Comparison of ENCODE assay signal across 19 cellular contexts in the genomic region with DNA sequence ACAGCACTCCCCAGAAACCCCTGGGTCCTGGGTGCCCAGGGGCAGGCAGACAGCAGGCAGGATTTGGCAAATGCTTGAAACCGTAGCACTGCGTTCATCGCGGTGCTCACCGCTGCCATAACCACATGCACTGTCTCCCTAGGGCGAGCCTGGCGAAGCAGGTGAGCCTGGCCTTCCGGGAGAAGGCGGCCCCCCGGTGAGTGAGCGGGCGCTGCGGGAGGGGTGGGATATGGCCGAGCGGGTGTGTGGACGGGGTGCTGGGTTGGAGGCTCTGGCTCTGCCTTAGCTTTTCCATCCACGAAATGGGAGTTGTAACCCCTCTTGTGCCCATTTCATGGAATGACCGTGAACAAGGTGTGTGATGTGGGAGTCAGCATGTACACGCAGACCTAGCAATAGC.
DNase-seq lines count a peak whose midpoint lies in the region; ATAC-seq, FAIRE-seq and TF ChIP-seq lines count a peak whose summit lies in the region.
"Had no signal": no experiment of that assay in that cellular context is flagged by ENCODE, and none has a peak within 500 bp of the region (broad histone marks: within the 10 kb centered on the region; RNA-seq: fewer than 3 reads in every experiment).

No MANE protein-coding gene starts in this region.

- H2BK120ac ChIP-seq in H1 (replicated peaks; ENCODE audit: low read depth, low read length) = peak overlapping the region; percentile 47
- H2BK120ac ChIP-seq in trophoblast cell (ENCODE audit: insufficient read depth, low read length, poor library complexity) = no peak overlapping the region

- peak overlapping the region; percentile 80 for H3K4ac ChIP-seq in H1 (replicated peaks; ENCODE audit: insufficient read length, low read depth, low read length)
- H3K4ac ChIP-seq in trophoblast cell (ENCODE audit: low read depth, low read length) = no peak overlapping the region

- H3K4me1 Mint-ChIP-seq in HFFc6 (ENCODE audit: low read depth) = peaks cover 63% of the 10 kb centered on the region
- H3K4me1 Mint-ChIP-seq: CD4-positive, alpha-beta memory T cell had no signal

- H3K4me3 Mint-ChIP-seq in HFFc6 = no peak overlapping the region
- H3K4me3 Mint-ChIP-seq: CD4-positive, alpha-beta memory T cell; H9 had no signal

- no peak for TF ChIP-seq CTCF in AG04450 (IDR thresholded peaks at IDR 0.05; ENCODE audit: low read depth, low read length)
- TF ChIP-seq CTCF in HFFc6 (IDR thresholded peaks at IDR 0.05) = no peak
- TF ChIP-seq CTCF in H1 (IDR thresholded peaks at IDR 0.05; ENCODE audit: control extremely low read depth in 1 of 3, insufficient read depth in 1 of 3, low read depth in 1 of 3, low read length in 3 of 3) = no peak
- TF ChIP-seq CTCF in transverse colon (IDR thresholded peaks at IDR 0.05) = no peak

- no peaks in the 10 kb centered on the region for H3K23me2 ChIP-seq in H1 (ENCODE audit: low read depth, low read length)

- H3K4me2 ChIP-seq in H1 (ENCODE audit: insufficient read depth in 1 of 2, low read depth in 2 of 2, low read length in 2 of 2) (no peak overlapping the region), trophoblast cell (ENCODE audit: low read length) (no peak overlapping the region)

- TF ChIP-seq POLR2A in H1 (IDR thresholded peaks at IDR 0.05; ENCODE audit: control extremely low read depth in 1 of 2, low read depth in 2 of 2, low read length in 2 of 2) (no peak), transverse colon (IDR thresholded peaks at IDR 0.05) (no peak)

- H2BK12ac ChIP-seq in H1 (ENCODE audit: low read depth, low read length) (peak overlapping the region; percentile 90; the same call in 1 of the 2 replicates), trophoblast cell (ENCODE audit: low read length) (no peak overlapping the region)

- no peak for FAIRE-seq in H1 (lab: Jason Lieb, UNC)
- FAIRE-seq: GM12892, GM18507 had no signal

- H3K18ac ChIP-seq in H1 (ENCODE audit: extremely low read depth, low read length) (peak overlapping the region; percentile 78), trophoblast cell (ENCODE audit: low read length) (no peak overlapping the region)

- peak overlapping the region; percentile 39 for H3K27ac ChIP-seq in AG04450 (ENCODE audit: low read depth, low read length)
- H3K27ac ChIP-seq in H1 (ENCODE audit: low read depth, low read length) = no peak overlapping the region
- no peak overlapping the region for H3K27ac ChIP-seq in trophoblast cell (ENCODE audit: low read depth, low read length)
- H3K27ac ChIP-seq in transverse colon = no peak overlapping the region
- H3K27ac ChIP-seq: C4-2B had no signal

- H4K20me1 ChIP-seq in H1 (replicated peaks in 1 of 2; ENCODE audit: control insufficient read depth in 1 of 2, insufficient read depth in 2 of 2, low read length in 2 of 2) = no peaks in the 10 kb centered on the region

- peaks cover 38% of the 10 kb centered on the region for H3K27me3 Mint-ChIP-seq in HFFc6 (ENCODE audit: insufficient read depth)

- H3K9me3 Mint-ChIP-seq in HFFc6 = no peaks in the 10 kb centered on the region
- H3K9me3 Mint-ChIP-seq: H9 had no signal

- peaks cover 50% of the 10 kb centered on the region for H3K36me3 Mint-ChIP-seq in HFFc6 (ENCODE audit: low read depth)
- H3K36me3 Mint-ChIP-seq: CD4-positive, alpha-beta memory T cell had no signal

- TF ChIP-seq EP300 in H1 (IDR thresholded peaks at IDR 0.05; ENCODE audit: borderline replicate concordance in 1 of 2, low read depth in 2 of 2, low read length in 2 of 2) = no peak
- no peak for TF ChIP-seq EP300 in transverse colon (IDR thresholded peaks at IDR 0.05; ENCODE audit: low read depth)

- H4K8ac ChIP-seq in H1 (ENCODE audit: extremely low read depth, insufficient read depth, low read length) (no peak overlapping the region; the same call in 1 of the 2 replicates), trophoblast cell (ENCODE audit: low read depth, low read length) (no peak overlapping the region)

- H3K4me1 ChIP-seq in H1 (replicated peaks in 1 of 4; ENCODE audit: control insufficient read depth in 3 of 4, insufficient read depth in 4 of 4, low read length in 3 of 4) (peaks cover 9 to 23% (median 14%) of the 10 kb centered on the region in 4 experiments; a peak in 6 of 7 replicates), trophoblast cell (ENCODE audit: control insufficient read depth in 1 of 2, insufficient read depth in 2 of 2, low read length in 2 of 2) (no peaks in the 10 kb centered on the region), transverse colon (peaks cover 0 to 10% (median 3%) of the 10 kb centered on the region in 4 donors)

- H2AFZ ChIP-seq in H1 (ENCODE audit: low read length) (no peak overlapping the region), trophoblast cell (ENCODE audit: insufficient read depth, low read length, poor library complexity) (no peak overlapping the region)

- H3K14ac ChIP-seq in H1 (ENCODE audit: insufficient read length) = no peak overlapping the region
- no peak overlapping the region for H3K14ac ChIP-seq in trophoblast cell (ENCODE audit: low read length)

- no peak overlapping the region for H4K12ac ChIP-seq in trophoblast cell (ENCODE audit: low read depth, low read length)

- H2BK5ac ChIP-seq in H1 (ENCODE audit: low read depth, low read length) (peak overlapping the region; percentile 83; the same call in 1 of the 2 replicates), trophoblast cell (ENCODE audit: low read depth, low read length, poor library complexity) (no peak overlapping the region)

- peak overlapping the region; percentile 88; the same call in 1 of the 2 replicates for H2BK15ac ChIP-seq in H1 (ENCODE audit: low read length)

- CTCF ChIA-PET in AG04450 (lab: Charles Lee) = no interaction called here
- CTCF ChIA-PET in H1 (lab: Charles Lee; ENCODE audit: partially characterized antibody) = interaction anchor here (0.6 to 2.0 kb wide), 4 partner anchors 10 to 1062 kb away, joined by 3 to 8 read pairs (median 5); no protein-coding TSS in a partner anchor

- H3K27me3 ChIP-seq in AG04450 (ENCODE audit: control insufficient read depth, insufficient read depth, low read length) (no peaks in the 10 kb centered on the region), H1 (replicated peaks in 1 of 4; ENCODE audit: control insufficient read depth in 3 of 4, extremely low read depth in 1 of 4, insufficient read depth in 3 of 4, low read length in 3 of 4) (no peaks in the 10 kb centered on the region), trophoblast cell (ENCODE audit: insufficient read depth, low read length) (no peaks in the 10 kb centered on the region), transverse colon (no peaks in the 10 kb centered on the region)

- H4K91ac ChIP-seq in H1 (replicated peaks; ENCODE audit: insufficient read length, low read length) (no peak overlapping the region), trophoblast cell (ENCODE audit: low read depth, low read length) (no peak overlapping the region)

- no peaks in the 10 kb centered on the region for H3K79me2 ChIP-seq in H1 (ENCODE audit: control insufficient read depth in 1 of 2, insufficient read depth in 2 of 2, low read length in 2 of 2)
- H3K79me2 ChIP-seq in trophoblast cell (ENCODE audit: control insufficient read depth, insufficient read depth, low read length, poor library complexity) = no peaks in the 10 kb centered on the region

- H3K36me3 ChIP-seq in H1 (ENCODE audit: control insufficient read depth in 2 of 4, insufficient read depth in 4 of 4, low read length in 3 of 4) (no peaks in the 10 kb centered on the region; a peak in 1 of 8 replicates), trophoblast cell (ENCODE audit: control insufficient read depth in 1 of 2, insufficient read depth in 2 of 2, low read length in 2 of 2) (peaks cover 91 to 97% of the 10 kb centered on the region in 2 experiments), transverse colon (no peaks in the 10 kb centered on the region)

- no peaks in the 10 kb centered on the region for H3K79me1 ChIP-seq in H1 (ENCODE audit: low read depth, low read length)
- no peaks in the 10 kb centered on the region for H3K79me1 ChIP-seq in trophoblast cell (ENCODE audit: low read length)

- ATAC-seq in HG02678 (IDR thresholded peaks at IDR 0.05; ENCODE audit: unreplicated experiment) = no peak

- H3K9ac ChIP-seq in H1 (replicated peaks in 1 of 4; ENCODE audit: extremely low read depth in 1 of 4, low read depth in 3 of 4, low read length in 3 of 4) (no peak overlapping the region), trophoblast cell (ENCODE audit: low read length) (no peak overlapping the region)

- DNase-seq in AG04450 (ENCODE audit: low read depth, low spot score) (no peak), HFFc6 (no peak), H1 (ENCODE audit: low read depth in 1 of 2, low spot score in 2 of 2) (no peak), trophoblast cell (no peak), ACHN (no peak), transverse colon (no peak)
- no peak for DNase-seq in activated effector memory CD4-positive, alpha-beta T cell treated with Interleukin-2 at 50 U/mL for 16 hours
- DNase-seq: 8988T; AML-193; CD4-positive, alpha-beta memory T cell; DMS153; DMS79; GDM1; GOT3; H9 had no signal

- no peak overlapping the region for H3K23ac ChIP-seq in H1 (ENCODE audit: insufficient read length)
- no peak overlapping the region for H3K23ac ChIP-seq in trophoblast cell (ENCODE audit: low read length)

- H3K27ac Mint-ChIP-seq in HFFc6 = peak overlapping the region; percentile 68
- H3K27ac Mint-ChIP-seq: CD4-positive, alpha-beta memory T cell had no signal

- no peak overlapping the region for H3K4me3 ChIP-seq in AG04450 (ENCODE audit: low read depth, low read length)
- no peak overlapping the region for H3K4me3 ChIP-seq in H1 (ENCODE audit: extremely low read depth in 1 of 4, insufficient read depth in 2 of 4, low read depth in 3 of 4, low read length in 4 of 4)
- peak overlapping the region; percentile 19 for H3K4me3 ChIP-seq in trophoblast cell (ENCODE audit: low read depth, low read length)
- H3K4me3 ChIP-seq in transverse colon = no peak overlapping the region

- H2BK20ac ChIP-seq in H1 (ENCODE audit: low read length) = peak overlapping the region; percentile 98

- H3K56ac ChIP-seq in H1 (replicated peaks; ENCODE audit: insufficient read length, low read depth, low read length) = no peak overlapping the region

- peak overlapping the region; percentile 97; the same call in 1 of the 2 replicates for H2AK5ac ChIP-seq in H1 (ENCODE audit: low read depth, low read length)
- no peak overlapping the region for H2AK5ac ChIP-seq in trophoblast cell (ENCODE audit: low read length)

- intact Hi-C loops in transverse colon (cut with DNase I; ENCODE audit: low total_unique reads) = no loop called here

- in situ Hi-C loops in ACHN (cut with HindIII; ENCODE audit: low pct_ligation_motif_present, low pct_unique_long_range_greater_than_20kb, low sequenced_read_pairs) = no loop called here
- in situ Hi-C loops in transverse colon (cut with MboI; ENCODE audit: low pct_ligation_motif_present in 1 of 4, low pct_unique_long_range_greater_than_20kb in 1 of 4, low sequenced_read_pairs in 3 of 4) = no loop called here

- POLR2A ChIA-PET in AG04450 (lab: Yijun Ruan, JAX) = no interaction called here
- POLR2A ChIA-PET in H1 (lab: Charles Lee; ENCODE audit: partially characterized antibody) = no interaction called here

- 97% methylated on average over 19 of the region's 19 CpGs; no CpG with 5 or more reads in 1 of the 2 experiments for WGBS in H1 (ENCODE audit: extremely low coverage in 1 of 2, insufficient coverage in 1 of 2, insufficient read length in 1 of 2, insufficient replicate concordance in 2 of 2, low coverage in 1 of 2, low lambda C conversion rate in 2 of 2, missing lambda C conversion rate in 1 of 2), 2 experiments
- WGBS in trophoblast cell (ENCODE audit: extremely low coverage, insufficient coverage, insufficient read length) = no CpG with 5 or more reads among the region's 19 CpGs
- WGBS in transverse colon (ENCODE audit: low coverage in 1 of 2), 2 donors = 84 to 90% methylated on average over 5 to 18 of the region's 19 CpGs

- no peak for TF ChIP-seq RAD21 in H1 (IDR thresholded peaks at IDR 0.05 in 1 of 2, conservative IDR thresholded peaks at IDR 0.05 in 1 of 2; ENCODE audit: low read depth in 2 of 2, low read length in 2 of 2)

- H4K5ac ChIP-seq in H1 (ENCODE audit: insufficient read length, low read depth, low read length) = no peak overlapping the region

- no peaks in the 10 kb centered on the region for H3K9me3 ChIP-seq in AG04450 (ENCODE audit: control insufficient read depth, insufficient read depth, low read length)
- no peaks in the 10 kb centered on the region for H3K9me3 ChIP-seq in H1 (ENCODE audit: insufficient read depth in 2 of 2, low read depth in 1 of 2, low read length in 1 of 2)
- peaks cover 2% of the 10 kb centered on the region for H3K9me3 ChIP-seq in trophoblast cell (ENCODE audit: insufficient read depth, low read depth, low read length)
- H3K9me3 ChIP-seq in transverse colon = no peaks in the 10 kb centered on the region
